ENCODE assay signal across 1 cellular context in the genomic region with DNA sequence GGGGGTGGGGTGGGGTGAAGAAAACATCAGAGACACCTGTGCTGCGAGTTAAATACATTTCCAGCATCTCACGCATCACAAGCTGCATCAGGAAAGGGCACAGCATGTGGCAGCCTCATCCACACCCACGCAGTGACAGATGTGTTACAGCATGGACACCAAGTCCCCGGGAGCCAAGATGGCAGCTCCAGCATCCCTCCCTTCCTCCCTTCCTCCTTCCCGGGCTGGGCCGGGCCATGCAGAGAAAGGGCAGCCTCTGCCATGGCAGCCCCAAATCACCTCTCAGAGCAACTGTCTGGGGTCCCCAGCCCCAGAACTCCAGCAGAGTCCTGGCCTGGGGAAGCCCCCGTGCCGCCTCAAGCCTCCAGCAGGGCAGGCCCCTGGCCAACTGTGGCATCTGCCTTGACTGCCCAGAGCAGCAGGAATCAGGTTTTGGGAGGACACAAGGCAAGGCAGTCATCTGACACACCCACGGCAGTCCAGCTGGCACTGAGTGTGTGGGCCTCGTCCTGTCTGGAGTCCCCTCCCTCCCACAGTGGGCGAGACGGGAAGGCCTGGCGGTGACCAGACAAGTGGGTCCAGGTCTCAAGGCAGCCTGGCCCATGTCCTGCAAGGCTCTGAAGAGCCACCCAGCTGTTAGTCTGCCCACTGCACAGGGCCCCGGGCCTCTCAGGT.
TF ChIP-seq lines count a peak whose summit lies in the region.

No MANE protein-coding gene starts in this region.

TF ChIP-seq in HepG2, 621 proteins besides CTCF, POLR2A, EP300 and RAD21 (continued from another document and continues in another):
- TF ChIP-seq, protein P1, sequence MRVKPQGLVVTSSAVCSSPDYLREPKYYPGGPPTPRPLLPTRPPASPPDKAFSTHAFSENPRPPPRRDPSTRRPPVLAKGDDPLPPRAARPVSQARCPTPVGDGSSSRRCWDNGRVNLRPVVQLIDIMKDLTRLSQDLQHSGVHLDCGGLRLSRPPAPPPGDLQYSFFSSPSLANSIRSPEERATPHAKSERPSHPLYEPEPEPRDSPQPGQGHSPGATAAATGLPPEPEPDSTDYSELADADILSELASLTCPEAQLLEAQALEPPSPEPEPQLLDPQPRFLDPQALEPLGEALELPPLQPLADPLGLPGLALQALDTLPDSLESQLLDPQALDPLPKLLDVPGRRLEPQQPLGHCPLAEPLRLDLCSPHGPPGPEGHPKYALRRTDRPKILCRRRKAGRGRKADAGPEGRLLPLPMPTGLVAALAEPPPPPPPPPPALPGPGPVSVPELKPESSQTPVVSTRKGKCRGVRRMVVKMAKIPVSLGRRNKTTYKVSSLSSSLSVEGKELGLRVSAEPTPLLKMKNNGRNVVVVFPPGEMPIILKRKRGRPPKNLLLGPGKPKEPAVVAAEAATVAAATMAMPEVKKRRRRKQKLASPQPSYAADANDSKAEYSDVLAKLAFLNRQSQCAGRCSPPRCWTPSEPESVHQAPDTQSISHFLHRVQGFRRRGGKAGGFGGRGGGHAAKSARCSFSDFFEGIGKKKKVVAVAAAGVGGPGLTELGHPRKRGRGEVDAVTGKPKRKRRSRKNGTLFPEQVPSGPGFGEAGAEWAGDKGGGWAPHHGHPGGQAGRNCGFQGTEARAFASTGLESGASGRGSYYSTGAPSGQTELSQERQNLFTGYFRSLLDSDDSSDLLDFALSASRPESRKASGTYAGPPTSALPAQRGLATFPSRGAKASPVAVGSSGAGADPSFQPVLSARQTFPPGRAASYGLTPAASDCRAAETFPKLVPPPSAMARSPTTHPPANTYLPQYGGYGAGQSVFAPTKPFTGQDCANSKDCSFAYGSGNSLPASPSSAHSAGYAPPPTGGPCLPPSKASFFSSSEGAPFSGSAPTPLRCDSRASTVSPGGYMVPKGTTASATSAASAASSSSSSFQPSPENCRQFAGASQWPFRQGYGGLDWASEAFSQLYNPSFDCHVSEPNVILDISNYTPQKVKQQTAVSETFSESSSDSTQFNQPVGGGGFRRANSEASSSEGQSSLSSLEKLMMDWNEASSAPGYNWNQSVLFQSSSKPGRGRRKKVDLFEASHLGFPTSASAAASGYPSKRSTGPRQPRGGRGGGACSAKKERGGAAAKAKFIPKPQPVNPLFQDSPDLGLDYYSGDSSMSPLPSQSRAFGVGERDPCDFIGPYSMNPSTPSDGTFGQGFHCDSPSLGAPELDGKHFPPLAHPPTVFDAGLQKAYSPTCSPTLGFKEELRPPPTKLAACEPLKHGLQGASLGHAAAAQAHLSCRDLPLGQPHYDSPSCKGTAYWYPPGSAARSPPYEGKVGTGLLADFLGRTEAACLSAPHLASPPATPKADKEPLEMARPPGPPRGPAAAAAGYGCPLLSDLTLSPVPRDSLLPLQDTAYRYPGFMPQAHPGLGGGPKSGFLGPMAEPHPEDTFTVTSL (CRISPR knock-in tag; IDR thresholded peaks at IDR 0.05; ENCODE audit: borderline replicate concordance): no peak
- TF ChIP-seq, protein P2, sequence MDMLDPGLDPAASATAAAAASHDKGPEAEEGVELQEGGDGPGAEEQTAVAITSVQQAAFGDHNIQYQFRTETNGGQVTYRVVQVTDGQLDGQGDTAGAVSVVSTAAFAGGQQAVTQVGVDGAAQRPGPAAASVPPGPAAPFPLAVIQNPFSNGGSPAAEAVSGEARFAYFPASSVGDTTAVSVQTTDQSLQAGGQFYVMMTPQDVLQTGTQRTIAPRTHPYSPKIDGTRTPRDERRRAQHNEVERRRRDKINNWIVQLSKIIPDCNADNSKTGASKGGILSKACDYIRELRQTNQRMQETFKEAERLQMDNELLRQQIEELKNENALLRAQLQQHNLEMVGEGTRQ (IDR thresholded peaks at IDR 0.05; ENCODE audit: low read depth, low read length): no peak
- TF ChIP-seq, protein P2 (CRISPR knock-in tag; IDR thresholded peaks at IDR 0.05; ENCODE audit: borderline replicate concordance): no peak
- TF ChIP-seq, protein P3, sequence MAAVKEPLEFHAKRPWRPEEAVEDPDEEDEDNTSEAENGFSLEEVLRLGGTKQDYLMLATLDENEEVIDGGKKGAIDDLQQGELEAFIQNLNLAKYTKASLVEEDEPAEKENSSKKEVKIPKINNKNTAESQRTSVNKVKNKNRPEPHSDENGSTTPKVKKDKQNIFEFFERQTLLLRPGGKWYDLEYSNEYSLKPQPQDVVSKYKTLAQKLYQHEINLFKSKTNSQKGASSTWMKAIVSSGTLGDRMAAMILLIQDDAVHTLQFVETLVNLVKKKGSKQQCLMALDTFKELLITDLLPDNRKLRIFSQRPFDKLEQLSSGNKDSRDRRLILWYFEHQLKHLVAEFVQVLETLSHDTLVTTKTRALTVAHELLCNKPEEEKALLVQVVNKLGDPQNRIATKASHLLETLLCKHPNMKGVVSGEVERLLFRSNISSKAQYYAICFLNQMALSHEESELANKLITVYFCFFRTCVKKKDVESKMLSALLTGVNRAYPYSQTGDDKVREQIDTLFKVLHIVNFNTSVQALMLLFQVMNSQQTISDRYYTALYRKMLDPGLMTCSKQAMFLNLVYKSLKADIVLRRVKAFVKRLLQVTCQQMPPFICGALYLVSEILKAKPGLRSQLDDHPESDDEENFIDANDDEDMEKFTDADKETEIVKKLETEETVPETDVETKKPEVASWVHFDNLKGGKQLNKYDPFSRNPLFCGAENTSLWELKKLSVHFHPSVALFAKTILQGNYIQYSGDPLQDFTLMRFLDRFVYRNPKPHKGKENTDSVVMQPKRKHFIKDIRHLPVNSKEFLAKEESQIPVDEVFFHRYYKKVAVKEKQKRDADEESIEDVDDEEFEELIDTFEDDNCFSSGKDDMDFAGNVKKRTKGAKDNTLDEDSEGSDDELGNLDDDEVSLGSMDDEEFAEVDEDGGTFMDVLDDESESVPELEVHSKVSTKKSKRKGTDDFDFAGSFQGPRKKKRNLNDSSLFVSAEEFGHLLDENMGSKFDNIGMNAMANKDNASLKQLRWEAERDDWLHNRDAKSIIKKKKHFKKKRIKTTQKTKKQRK (IDR thresholded peaks at IDR 0.05; ENCODE audit: low read length): no peak
- no peak for TF ChIP-seq ISX (CRISPR knock-in tag; conservative IDR thresholded peaks at IDR 0.05)
- no peak for TF ChIP-seq STAG1 (CRISPR knock-in tag; IDR thresholded peaks at IDR 0.05)
- no peak for TF ChIP-seq ZNF383 (CRISPR knock-in tag; IDR thresholded peaks at IDR 0.05; ENCODE audit: borderline replicate concordance)
- no peak for TF ChIP-seq CREB1 (IDR thresholded peaks at IDR 0.05)
- no peak for TF ChIP-seq CREB1 (CRISPR knock-in tag; IDR thresholded peaks at IDR 0.05)
- TF ChIP-seq JDP2 (CRISPR knock-in tag; IDR thresholded peaks at IDR 0.05; ENCODE audit: borderline replicate concordance): no peak
- no peak for TF ChIP-seq HNF4G (IDR thresholded peaks at IDR 0.05; ENCODE audit: borderline replicate concordance, low read depth, low read length)
- TF ChIP-seq HNF4G (CRISPR knock-in tag; IDR thresholded peaks at IDR 0.05; ENCODE audit: borderline replicate concordance, low read depth): no peak
- TF ChIP-seq, protein P4, sequence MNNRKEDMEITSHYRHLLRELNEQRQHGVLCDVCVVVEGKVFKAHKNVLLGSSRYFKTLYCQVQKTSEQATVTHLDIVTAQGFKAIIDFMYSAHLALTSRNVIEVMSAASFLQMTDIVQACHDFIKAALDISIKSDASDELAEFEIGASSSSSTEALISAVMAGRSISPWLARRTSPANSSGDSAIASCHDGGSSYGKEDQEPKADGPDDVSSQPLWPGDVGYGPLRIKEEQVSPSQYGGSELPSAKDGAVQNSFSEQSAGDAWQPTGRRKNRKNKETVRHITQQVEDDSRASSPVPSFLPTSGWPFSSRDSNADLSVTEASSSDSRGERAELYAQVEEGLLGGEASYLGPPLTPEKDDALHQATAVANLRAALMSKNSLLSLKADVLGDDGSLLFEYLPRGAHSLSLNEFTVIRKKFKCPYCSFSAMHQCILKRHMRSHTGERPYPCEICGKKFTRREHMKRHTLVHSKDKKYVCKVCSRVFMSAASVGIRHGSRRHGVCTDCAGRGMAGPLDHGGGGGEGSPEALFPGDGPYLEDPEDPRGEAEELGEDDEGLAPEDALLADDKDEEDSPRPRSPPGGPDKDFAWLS (CRISPR knock-in tag; IDR thresholded peaks at IDR 0.05; ENCODE audit: borderline replicate concordance): no peak
- no peak for TF ChIP-seq PCBP1 (IDR thresholded peaks at IDR 0.05; ENCODE audit: borderline replicate concordance, low read depth, low read length)
- no peak for TF ChIP-seq ZNF343 (CRISPR knock-in tag; IDR thresholded peaks at IDR 0.05)
- TF ChIP-seq ISL2 (CRISPR knock-in tag; IDR thresholded peaks at IDR 0.05): no peak
- TF ChIP-seq TEAD3 (CRISPR knock-in tag; optimal IDR thresholded peaks at IDR 0.05; ENCODE audit: borderline replicate concordance): no peak
- no peak for TF ChIP-seq KAT8 (CRISPR knock-in tag; IDR thresholded peaks at IDR 0.05)
- TF ChIP-seq RBFOX2 (IDR thresholded peaks at IDR 0.05; ENCODE audit: low read depth, low read length): 0 out of 2 replicates have a peak, but pooled peaks have one; percentile 17
- no peak for TF ChIP-seq ZNF292 (CRISPR knock-in tag; IDR thresholded peaks at IDR 0.05; ENCODE audit: borderline replicate concordance, low read depth)
- no peak for TF ChIP-seq ZNF550 (CRISPR knock-in tag; IDR thresholded peaks at IDR 0.05; ENCODE audit: borderline replicate concordance)
- no peak for TF ChIP-seq FOXK2 (IDR thresholded peaks at IDR 0.05)
- no peak for TF ChIP-seq FOSL2 (CRISPR knock-in tag; IDR thresholded peaks at IDR 0.05)
- no peak; the same call in 1 of the 2 replicates for TF ChIP-seq POLR2AphosphoS5 (IDR thresholded peaks at IDR 0.05; ENCODE audit: low read depth, low read length)
- TF ChIP-seq, protein P5, sequence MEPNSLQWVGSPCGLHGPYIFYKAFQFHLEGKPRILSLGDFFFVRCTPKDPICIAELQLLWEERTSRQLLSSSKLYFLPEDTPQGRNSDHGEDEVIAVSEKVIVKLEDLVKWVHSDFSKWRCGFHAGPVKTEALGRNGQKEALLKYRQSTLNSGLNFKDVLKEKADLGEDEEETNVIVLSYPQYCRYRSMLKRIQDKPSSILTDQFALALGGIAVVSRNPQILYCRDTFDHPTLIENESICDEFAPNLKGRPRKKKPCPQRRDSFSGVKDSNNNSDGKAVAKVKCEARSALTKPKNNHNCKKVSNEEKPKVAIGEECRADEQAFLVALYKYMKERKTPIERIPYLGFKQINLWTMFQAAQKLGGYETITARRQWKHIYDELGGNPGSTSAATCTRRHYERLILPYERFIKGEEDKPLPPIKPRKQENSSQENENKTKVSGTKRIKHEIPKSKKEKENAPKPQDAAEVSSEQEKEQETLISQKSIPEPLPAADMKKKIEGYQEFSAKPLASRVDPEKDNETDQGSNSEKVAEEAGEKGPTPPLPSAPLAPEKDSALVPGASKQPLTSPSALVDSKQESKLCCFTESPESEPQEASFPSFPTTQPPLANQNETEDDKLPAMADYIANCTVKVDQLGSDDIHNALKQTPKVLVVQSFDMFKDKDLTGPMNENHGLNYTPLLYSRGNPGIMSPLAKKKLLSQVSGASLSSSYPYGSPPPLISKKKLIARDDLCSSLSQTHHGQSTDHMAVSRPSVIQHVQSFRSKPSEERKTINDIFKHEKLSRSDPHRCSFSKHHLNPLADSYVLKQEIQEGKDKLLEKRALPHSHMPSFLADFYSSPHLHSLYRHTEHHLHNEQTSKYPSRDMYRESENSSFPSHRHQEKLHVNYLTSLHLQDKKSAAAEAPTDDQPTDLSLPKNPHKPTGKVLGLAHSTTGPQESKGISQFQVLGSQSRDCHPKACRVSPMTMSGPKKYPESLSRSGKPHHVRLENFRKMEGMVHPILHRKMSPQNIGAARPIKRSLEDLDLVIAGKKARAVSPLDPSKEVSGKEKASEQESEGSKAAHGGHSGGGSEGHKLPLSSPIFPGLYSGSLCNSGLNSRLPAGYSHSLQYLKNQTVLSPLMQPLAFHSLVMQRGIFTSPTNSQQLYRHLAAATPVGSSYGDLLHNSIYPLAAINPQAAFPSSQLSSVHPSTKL (CRISPR knock-in tag; IDR thresholded peaks at IDR 0.05): no peak
- no peak for TF ChIP-seq REXO4 (CRISPR knock-in tag; IDR thresholded peaks at IDR 0.05; ENCODE audit: borderline replicate concordance)
- no peak for TF ChIP-seq ZNF430 (CRISPR knock-in tag; IDR thresholded peaks at IDR 0.05)
- TF ChIP-seq ATF1 (CRISPR knock-in tag; IDR thresholded peaks at IDR 0.05): no peak
- no peak for TF ChIP-seq ZFP90 (CRISPR knock-in tag; IDR thresholded peaks at IDR 0.05; ENCODE audit: borderline replicate concordance)
- TF ChIP-seq AKAP8 (CRISPR knock-in tag; IDR thresholded peaks at IDR 0.05): peak; percentile 89; the same call in 1 of the 2 replicates
- no peak for TF ChIP-seq KDM6A (CRISPR knock-in tag; IDR thresholded peaks at IDR 0.05; ENCODE audit: low read depth)
- TF ChIP-seq CCDC6 (CRISPR knock-in tag; IDR thresholded peaks at IDR 0.05): no peak
- peak; percentile 23; the same call in 1 of the 2 replicates for TF ChIP-seq MYC (CRISPR knock-in tag; IDR thresholded peaks at IDR 0.05; ENCODE audit: borderline replicate concordance)
- TF ChIP-seq SIN3B (IDR thresholded peaks at IDR 0.05; ENCODE audit: low read length): no peak
- TF ChIP-seq, protein P6, sequence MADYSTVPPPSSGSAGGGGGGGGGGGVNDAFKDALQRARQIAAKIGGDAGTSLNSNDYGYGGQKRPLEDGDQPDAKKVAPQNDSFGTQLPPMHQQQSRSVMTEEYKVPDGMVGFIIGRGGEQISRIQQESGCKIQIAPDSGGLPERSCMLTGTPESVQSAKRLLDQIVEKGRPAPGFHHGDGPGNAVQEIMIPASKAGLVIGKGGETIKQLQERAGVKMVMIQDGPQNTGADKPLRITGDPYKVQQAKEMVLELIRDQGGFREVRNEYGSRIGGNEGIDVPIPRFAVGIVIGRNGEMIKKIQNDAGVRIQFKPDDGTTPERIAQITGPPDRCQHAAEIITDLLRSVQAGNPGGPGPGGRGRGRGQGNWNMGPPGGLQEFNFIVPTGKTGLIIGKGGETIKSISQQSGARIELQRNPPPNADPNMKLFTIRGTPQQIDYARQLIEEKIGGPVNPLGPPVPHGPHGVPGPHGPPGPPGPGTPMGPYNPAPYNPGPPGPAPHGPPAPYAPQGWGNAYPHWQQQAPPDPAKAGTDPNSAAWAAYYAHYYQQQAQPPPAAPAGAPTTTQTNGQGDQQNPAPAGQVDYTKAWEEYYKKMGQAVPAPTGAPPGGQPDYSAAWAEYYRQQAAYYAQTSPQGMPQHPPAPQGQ (CRISPR knock-in tag; IDR thresholded peaks at IDR 0.05; ENCODE audit: borderline replicate concordance): no peak
- no peak for TF ChIP-seq RFX5 (IDR thresholded peaks at IDR 0.05; ENCODE audit: low read depth, low read length)
- TF ChIP-seq, protein P7, sequence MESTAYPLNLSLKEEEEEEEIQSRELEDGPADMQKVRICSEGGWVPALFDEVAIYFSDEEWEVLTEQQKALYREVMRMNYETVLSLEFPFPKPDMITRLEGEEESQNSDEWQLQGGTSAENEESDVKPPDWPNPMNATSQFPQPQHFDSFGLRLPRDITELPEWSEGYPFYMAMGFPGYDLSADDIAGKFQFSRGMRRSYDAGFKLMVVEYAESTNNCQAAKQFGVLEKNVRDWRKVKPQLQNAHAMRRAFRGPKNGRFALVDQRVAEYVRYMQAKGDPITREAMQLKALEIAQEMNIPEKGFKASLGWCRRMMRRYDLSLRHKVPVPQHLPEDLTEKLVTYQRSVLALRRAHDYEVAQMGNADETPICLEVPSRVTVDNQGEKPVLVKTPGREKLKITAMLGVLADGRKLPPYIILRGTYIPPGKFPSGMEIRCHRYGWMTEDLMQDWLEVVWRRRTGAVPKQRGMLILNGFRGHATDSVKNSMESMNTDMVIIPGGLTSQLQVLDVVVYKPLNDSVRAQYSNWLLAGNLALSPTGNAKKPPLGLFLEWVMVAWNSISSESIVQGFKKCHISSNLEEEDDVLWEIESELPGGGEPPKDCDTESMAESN (CRISPR knock-in tag; conservative IDR thresholded peaks at IDR 0.05): 0 out of 2 replicates have a peak, but pooled peaks have one; percentile 2
